ENCODE assay signal across 15 cellular contexts in the genomic region with DNA sequence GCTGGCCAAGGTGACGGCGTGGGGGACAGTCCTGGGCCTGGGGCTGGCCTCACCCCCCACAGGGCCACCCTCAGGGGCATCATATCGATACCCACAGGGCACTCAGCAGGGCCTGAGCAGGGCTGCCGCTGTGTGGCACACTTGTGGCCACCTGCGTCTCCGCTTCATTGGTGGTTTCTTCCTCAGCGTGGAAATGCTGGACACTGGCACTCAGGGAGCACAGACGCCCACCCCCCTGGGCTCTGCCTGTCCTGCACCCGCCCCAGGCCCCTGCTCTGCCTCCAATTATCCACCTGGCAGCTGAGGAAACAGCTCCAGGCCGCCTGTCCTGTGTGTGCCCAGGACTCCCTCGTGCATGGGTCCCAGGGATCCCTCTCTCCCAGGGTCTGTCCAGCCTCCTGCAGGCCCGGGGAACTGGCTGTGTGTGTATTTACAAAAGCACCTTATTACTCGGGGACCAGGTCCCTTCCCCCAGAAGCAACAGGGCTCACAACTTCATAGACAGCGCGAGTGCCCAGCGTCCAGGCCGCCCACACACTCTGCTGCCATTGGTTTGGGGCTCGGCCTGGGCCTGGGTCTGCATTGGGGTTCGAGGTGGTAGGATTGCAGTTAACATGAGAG. TPM values are rescaled to one million over a fixed set of nuclear protein-coding genes. Genes with fewer than 3 reads are reported as not detected.
DNase-seq lines count a peak whose midpoint lies in the region; ATAC-seq and TF ChIP-seq lines count a peak whose summit lies in the region.
"Had no signal": no experiment of that assay in that cellular context is flagged by ENCODE, and none has a peak within 500 bp of the region (broad histone marks: within the 10 kb centered on the region; RNA-seq: fewer than 3 reads in every experiment).

No MANE protein-coding gene starts in this region.

- 90 to 94% (median 92%) methylated on average over 17 to 19 of the region's 19 CpGs for WGBS in psoas muscle, 3 donors

- H3K4me3 ChIP-seq in RWPE2 (ENCODE audit: severe bottlenecking) (no peak overlapping the region), psoas muscle (no peak overlapping the region)
- H3K4me3 ChIP-seq: GM23248, SK-N-MC had no signal

- H3K9me3 ChIP-seq in RWPE2 (ENCODE audit: severe bottlenecking) (no peaks in the 10 kb centered on the region), psoas muscle (no peaks in the 10 kb centered on the region)

- no peaks in the 10 kb centered on the region for H3K36me3 ChIP-seq in RWPE2 (ENCODE audit: low read depth)
- H3K36me3 ChIP-seq in psoas muscle (ENCODE audit: insufficient read depth in 1 of 2, low read depth in 1 of 2) = no peaks in the 10 kb centered on the region

- no peaks in the 10 kb centered on the region for H3K36me3 Mint-ChIP-seq in activated CD4-positive, alpha-beta T cell treated with anti-CD3 and anti-CD28 coated beads for 36 hours (ENCODE audit: low read depth)
- no peaks in the 10 kb centered on the region for H3K36me3 Mint-ChIP-seq in Calu3 (ENCODE audit: insufficient read depth, unreplicated experiment)
- H3K36me3 Mint-ChIP-seq: stimulated activated memory B cell treated with anti-CD40 and anti-IgM and Interleukin-4, amounts not matched to agents 10 μg/mL and 1 μg/mL and 100 μg/mL, for 72 hours had no signal

- intact Hi-C loops in activated CD4-positive, alpha-beta T cell treated with anti-CD3 and anti-CD28 coated beads for 36 hours (cut with DNase I, micrococcal nuclease) = no loop called here
- intact Hi-C loops in psoas muscle (cut with DNase I) = no loop called here
- intact Hi-C loops in Calu3 (cut with micrococcal nuclease; ENCODE audit: unreplicated experiment) = loop anchor here (10.0 kb wide), 1 partner anchor 76 kb away; a partner anchor contains a TSS

- CTCF ChIA-PET in activated CD4-positive, alpha-beta T cell treated with anti-CD3 and anti-CD28 coated beads for 36 hours (lab: Charles Lee) = no interaction called here
- CTCF ChIA-PET in Calu3 (lab: Charles Lee) = interaction anchor here (0.6 to 0.7 kb wide), 2 partner anchors 15 to 70 kb away, joined by 6 to 7 read pairs; no protein-coding TSS in a partner anchor

- no peaks in the 10 kb centered on the region for H3K9me3 Mint-ChIP-seq in activated CD4-positive, alpha-beta T cell treated with anti-CD3 and anti-CD28 coated beads for 36 hours (ENCODE audit: low read depth)
- H3K9me3 Mint-ChIP-seq in Calu3 (ENCODE audit: low read depth, unreplicated experiment) = no peaks in the 10 kb centered on the region
- H3K9me3 Mint-ChIP-seq: effector memory CD8-positive, alpha-beta T cell; stimulated activated memory B cell treated with anti-CD40 and anti-IgM and Interleukin-4, amounts not matched to agents 10 μg/mL and 1 μg/mL and 100 μg/mL, for 72 hours had no signal

- ATAC-seq in activated CD4-positive, alpha-beta T cell treated with anti-CD3 and anti-CD28 coated beads for 36 hours = no peak
- ATAC-seq in RWPE2 (ENCODE audit: low read depth) (no peak), psoas muscle (no peak)
- ATAC-seq: effector memory CD8-positive, alpha-beta T cell; foreskin keratinocyte; stimulated activated memory B cell treated with anti-CD40 and anti-IgM and Interleukin-4, amounts not matched to agents 10 μg/mL and 1 μg/mL and 100 μg/mL, for 72 hours had no signal

- H3K4me1 ChIP-seq in RWPE2 (ENCODE audit: insufficient read depth, poor library complexity, severe bottlenecking) (peaks cover 7% of the 10 kb centered on the region), psoas muscle (peaks cover 5% of the 10 kb centered on the region)

- no TSS peak for BruUV-seq in Calu3 (replicated peaks; lab: Mats Ljungman, UMichigan)

- no peaks in the 10 kb centered on the region for H3K4me1 Mint-ChIP-seq in activated CD4-positive, alpha-beta T cell treated with anti-CD3 and anti-CD28 coated beads for 36 hours
- H3K4me1 Mint-ChIP-seq in Calu3 (ENCODE audit: low read depth, unreplicated experiment) = no peaks in the 10 kb centered on the region

- no peaks in the 10 kb centered on the region for H3K27me3 ChIP-seq in RWPE2 (ENCODE audit: insufficient read depth, poor library complexity, severe bottlenecking)
- peaks cover 0 to 17% (median 6%) of the 10 kb centered on the region in 3 donors for H3K27me3 ChIP-seq in psoas muscle (ENCODE audit: insufficient read depth in 3 of 3, low read length in 2 of 3)

- H3K4me3 Mint-ChIP-seq in activated CD4-positive, alpha-beta T cell treated with anti-CD3 and anti-CD28 coated beads for 36 hours = no peak overlapping the region
- no peak overlapping the region for H3K4me3 Mint-ChIP-seq in Calu3 (ENCODE audit: low read depth, unreplicated experiment)
- H3K4me3 Mint-ChIP-seq: effector memory CD8-positive, alpha-beta T cell; stimulated activated memory B cell treated with anti-CD40 and anti-IgM and Interleukin-4, amounts not matched to agents 10 μg/mL and 1 μg/mL and 100 μg/mL, for 72 hours had no signal

- POLR2A ChIA-PET in activated CD4-positive, alpha-beta T cell treated with anti-CD3 and anti-CD28 coated beads for 36 hours (lab: Charles Lee) = no interaction called here

- peak; percentile 3 for DNase-seq in activated CD4-positive, alpha-beta T cell treated with anti-CD3 and anti-CD28 coated beads for 36 hours
- no peak for DNase-seq in activated CD4-positive, alpha-beta T cell treated with anti-CD3 and anti-CD28 coated beads, Interleukin-2, amount 50 U/mL, for 4 hours
- peak; percentile 38 for DNase-seq in RWPE2 (ENCODE audit: low spot score)
- peak; percentile 47 for DNase-seq in islet precursor cell
- peak; percentile 10 to 45 for DNase-seq in psoas muscle
- no peak for DNase-seq in Calu3
- DNase-seq in OCI-M1 (lab: John Stamatoyannopoulos, UW) = no peak
- no peak for DNase-seq in central memory CD4-positive, alpha-beta T cell
- DNase-seq: activated T-cell treated with anti-CD3 and anti-CD28 coated beads for 4 hours; effector memory CD8-positive, alpha-beta T cell; foreskin keratinocyte; GM23248; NCI-H2171 had no signal

- no peak overlapping the region for H3K27ac Mint-ChIP-seq in activated CD4-positive, alpha-beta T cell treated with anti-CD3 and anti-CD28 coated beads for 36 hours
- no peak overlapping the region for H3K27ac Mint-ChIP-seq in Calu3 (ENCODE audit: unreplicated experiment)
- H3K27ac Mint-ChIP-seq: effector memory CD8-positive, alpha-beta T cell; stimulated activated memory B cell treated with anti-CD40 and anti-IgM and Interleukin-4, amounts not matched to agents 10 μg/mL and 1 μg/mL and 100 μg/mL, for 72 hours had no signal

- TF ChIP-seq CTCF in RWPE2 (IDR thresholded peaks at IDR 0.05; ENCODE audit: poor library complexity, severe bottlenecking) = no peak
- no peak for TF ChIP-seq CTCF in psoas muscle (IDR thresholded peaks at IDR 0.05)
- no peak for TF ChIP-seq CTCF in Calu3 (IDR thresholded peaks at IDR 0.05; ENCODE audit: unreplicated experiment)

- H3K27me3 Mint-ChIP-seq in activated CD4-positive, alpha-beta T cell treated with anti-CD3 and anti-CD28 coated beads for 36 hours = peaks cover 8% of the 10 kb centered on the region
- peaks cover 24% of the 10 kb centered on the region for H3K27me3 Mint-ChIP-seq in Calu3 (ENCODE audit: unreplicated experiment)

- H3K27ac ChIP-seq in RWPE2 (ENCODE audit: poor library complexity, severe bottlenecking) = no peak overlapping the region
- no peak overlapping the region for H3K27ac ChIP-seq in psoas muscle
- H3K27ac ChIP-seq: foreskin keratinocyte, GM23248, SK-N-MC had no signal

RNA-seq across cellular contexts. Expression of a gene that starts 13.1 kb away (rescaled TPM):
- not detected for total RNA-seq in activated CD4-positive, alpha-beta T cell treated with anti-CD3 and anti-CD28 coated beads for 36 hours
- total RNA-seq in psoas muscle (not detected), Calu3 (2022) (not detected in 2 replicates)
- polyA plus RNA-seq in psoas muscle = under 1 TPM in 1 of 3 donors, not detected in 2; 0.01 TPM
- total RNA-seq: foreskin keratinocyte had no signal
- polyA plus RNA-seq: foreskin keratinocyte, GM23248 had no signal

RNA-seq across cellular contexts. Expression of a gene that starts 23.3 kb away (rescaled TPM):
- not detected for total RNA-seq in activated CD4-positive, alpha-beta T cell treated with anti-CD3 and anti-CD28 coated beads for 36 hours
- total RNA-seq in psoas muscle (not detected), Calu3 (2022) (2.8 and 3.0 TPM in 2 replicates)
- not detected for polyA plus RNA-seq in psoas muscle
- total RNA-seq: GM23248 had no signal
- polyA plus RNA-seq: GM23248 had no signal

RNA-seq across cellular contexts. Expression of a gene that starts 50.6 kb away (rescaled TPM):
- total RNA-seq in activated CD4-positive, alpha-beta T cell treated with anti-CD3 and anti-CD28 coated beads for 36 hours = not detected
- total RNA-seq in psoas muscle = under 1 TPM in 1 of 4 donors, not detected in 3; 0.30 TPM
- 1 to 10 TPM in 1 of 3 donors, under 1 TPM in 1, not detected in 1; 0.11 to 1.3 TPM for polyA plus RNA-seq in psoas muscle
- total RNA-seq in Calu3 (2022) = not detected in 2 replicates
- total RNA-seq: foreskin keratinocyte, GM23248 had no signal
- polyA plus RNA-seq: foreskin keratinocyte, GM23248 had no signal

Comparison
In these comparisons a context has a peak if more than half of its experiments do, and no peak if none do; other contexts are left out.
1. DNase-seq: peak in activated CD4-positive, alpha-beta T cell treated with anti-CD3 and anti-CD28 coated beads for 36 hours (single experiment), RWPE2 (single experiment), islet precursor cell (single experiment) and psoas muscle (2 of 2); none in activated CD4-positive, alpha-beta T cell treated with anti-CD3 and anti-CD28 coated beads, Interleukin-2, amount 50 U/mL, for 4 hours (0 of 2), Calu3 (single experiment), OCI-M1 (single experiment) and central memory CD4-positive, alpha-beta T cell (single experiment).